ENCODE assay signal across 10 cellular contexts in the genomic region with DNA sequence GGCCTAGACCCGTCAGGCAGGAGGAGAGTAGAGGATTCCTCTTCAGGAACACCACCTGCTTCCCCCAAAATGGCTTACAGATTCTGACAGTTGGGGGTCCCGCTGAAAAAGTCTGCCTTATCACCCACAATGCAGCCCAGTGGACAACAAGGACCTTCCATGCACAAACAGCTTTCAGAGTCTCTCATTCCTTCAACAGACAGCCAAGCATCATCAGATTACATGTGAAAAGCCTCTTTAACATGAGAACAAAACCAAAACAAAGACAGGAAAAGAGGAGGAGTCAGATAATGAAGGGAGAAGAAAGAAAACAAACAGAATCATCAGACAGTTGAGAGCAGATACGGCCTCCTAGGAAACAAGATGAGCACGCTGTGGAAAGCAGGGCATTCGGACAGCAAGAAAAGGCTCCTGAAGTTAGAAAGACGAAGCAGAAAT. TPM values are rescaled to one million over a fixed set of nuclear protein-coding genes. Genes with fewer than 3 reads are reported as not detected.
A peak's percentile ranks its signal among the peaks of the same experiment; 100 is the strongest.
DNase-seq lines count a peak whose midpoint lies in the region; ATAC-seq, FAIRE-seq and TF ChIP-seq lines count a peak whose summit lies in the region.
"Had no signal": no experiment of that assay in that cellular context is flagged by ENCODE, and none has a peak within 500 bp of the region (broad histone marks: within the 10 kb centered on the region; RNA-seq: fewer than 3 reads in every experiment).

No MANE protein-coding gene starts in this region.

- peaks cover 36% of the 10 kb centered on the region for H3K4me1 Mint-ChIP-seq in T-helper 1 cell treated with Interleukin-12 subunit alpha and Interleukin-12 subunit beta and Interleukin-4 antibody, amounts not matched to agents 30 μg/mL and 1 μg/mL, for 36 hours (ENCODE audit: low read depth)

- H3K9me3 ChIP-seq in GM12878 (replicated peaks; ENCODE audit: control insufficient read depth, insufficient read depth, low read length) = no peaks in the 10 kb centered on the region

- RAD21 ChIA-PET in GM12878 (lab: Charles Lee; ENCODE audit: unreplicated experiment) = no interaction called here

- H3K4me1 ChIP-seq in GM12878 (ENCODE audit: control insufficient read depth, insufficient read depth, low read length) = peaks cover 3% of the 10 kb centered on the region; the same call in 1 of the 2 replicates

- TF ChIP-seq EP300 in GM12878 (IDR thresholded peaks at IDR 0.05; ENCODE audit: borderline replicate concordance in 1 of 2, control insufficient read depth in 1 of 2, low read depth in 2 of 2, low read length in 2 of 2) = no peak

- no peak for TF ChIP-seq CTCF in GM12878 (IDR thresholded peaks at IDR 0.05 in 2 of 3, conservative IDR thresholded peaks at IDR 0.05 in 1 of 3; ENCODE audit: control insufficient read depth in 2 of 3, extremely low read depth in 1 of 3, insufficient read depth in 1 of 3, low read depth in 3 of 3, low read length in 3 of 3)

- intact Hi-C loops in GM12878 (cut with micrococcal nuclease; ENCODE audit: unreplicated experiment) = no loop called here

- no peak for TF ChIP-seq RAD21 in GM12878 (IDR thresholded peaks at IDR 0.05; ENCODE audit: insufficient read depth, low read depth, low read length)

- H3K4me3 ChIP-seq in GM12878 = no peak overlapping the region

- SMC1A ChIA-PET in GM12878 (lab: Charles Lee; ENCODE audit: uncharacterized antibody, unreplicated experiment) = no interaction called here

- DNase-seq in T-helper 1 cell (no peak), GM12878 (ENCODE audit: low read depth, low spot score) (no peak), inferior parietal cortex (ENCODE audit: extremely low spot score) (peak; percentile 25), superior temporal gyrus (ENCODE audit: extremely low spot score) (peak; percentile 39), NCI-H524 treated with DMSO at 0.1 percent for 48 hours (lab: John Stamatoyannopoulos, UW) (no peak), SW 1271 (lab: John Stamatoyannopoulos, UW) (no peak)

- in situ Hi-C loops in GM12878 (cut with MboI) = no loop called here

- no peaks in the 10 kb centered on the region; the same call in none of the 2 replicates for H3K79me2 ChIP-seq in GM12878 (ENCODE audit: control insufficient read depth, insufficient read depth, low read length)

- H4K20me1 ChIP-seq in GM12878 (ENCODE audit: control insufficient read depth, insufficient read depth) = no peaks in the 10 kb centered on the region

- H3K27me3 ChIP-seq in GM12878 (replicated peaks in 1 of 2; ENCODE audit: control insufficient read depth in 2 of 2, insufficient read depth in 2 of 2, low read length in 1 of 2) = no peaks in the 10 kb centered on the region

- H3K36me3 Mint-ChIP-seq in T-helper 1 cell treated with Interleukin-12 subunit alpha and Interleukin-12 subunit beta and Interleukin-4 antibody, amounts not matched to agents 30 μg/mL and 1 μg/mL, for 36 hours (ENCODE audit: low read depth) = peaks cover 27% of the 10 kb centered on the region

- no peak overlapping the region for H3K4me2 ChIP-seq in GM12878 (ENCODE audit: control insufficient read depth, insufficient read depth)

- no peaks in the 10 kb centered on the region for H3K27me3 Mint-ChIP-seq in T-helper 1 cell treated with Interleukin-12 subunit alpha and Interleukin-12 subunit beta and Interleukin-4 antibody, amounts not matched to agents 30 μg/mL and 1 μg/mL, for 36 hours (ENCODE audit: low read depth)
- H3K27me3 Mint-ChIP-seq: memory B cell had no signal

- POLR2A ChIA-PET in GM12878 (lab: Charles Lee) = no interaction called here

- TF ChIP-seq POLR2A in GM12878 (IDR thresholded peaks at IDR 0.05; ENCODE audit: low read depth, low read length) = no peak

- H3K27ac ChIP-seq in GM12878 (ENCODE audit: control insufficient read depth, insufficient read depth) = no peak overlapping the region
- H3K27ac ChIP-seq: HL-60 had no signal

- no peak overlapping the region for H3K4me3 Mint-ChIP-seq in T-helper 1 cell treated with Interleukin-12 subunit alpha and Interleukin-12 subunit beta and Interleukin-4 antibody, amounts not matched to agents 30 μg/mL and 1 μg/mL, for 36 hours
- H3K4me3 Mint-ChIP-seq: memory B cell had no signal

- H3K9ac ChIP-seq in GM12878 (ENCODE audit: control insufficient read depth, insufficient read depth, low read length) = no peak overlapping the region

- BruUV-seq in GM12878 (replicated peaks; lab: Mats Ljungman, UMichigan) = TSS peak; percentile 25

- H3K36me3 ChIP-seq in GM12878 (ENCODE audit: control insufficient read depth in 2 of 2, insufficient read depth in 2 of 2, low read length in 1 of 2) = peaks cover 7 to 17% of the 10 kb centered on the region in 2 experiments

- H3K27ac Mint-ChIP-seq in T-helper 1 cell treated with Interleukin-12 subunit alpha and Interleukin-12 subunit beta and Interleukin-4 antibody, amounts not matched to agents 30 μg/mL and 1 μg/mL, for 36 hours = peak overlapping the region; percentile 76
- H3K27ac Mint-ChIP-seq: memory B cell had no signal

- H2AFZ ChIP-seq in GM12878 (ENCODE audit: control insufficient read depth, low read depth, low read length) = no peak overlapping the region

- no peak for ATAC-seq in GM12878
- ATAC-seq in GM21737 (IDR thresholded peaks at IDR 0.05; ENCODE audit: unreplicated experiment) = no peak

- no peak for FAIRE-seq in GM12878 (lab: Jason Lieb, UNC)

- 92% methylated on average over 6 of the region's 6 CpGs for WGBS in GM12878 (ENCODE audit: insufficient coverage, insufficient replicate concordance, low lambda C conversion rate, missing lambda C conversion rate)

- no peaks in the 10 kb centered on the region for H3K9me3 Mint-ChIP-seq in T-helper 1 cell treated with Interleukin-12 subunit alpha and Interleukin-12 subunit beta and Interleukin-4 antibody, amounts not matched to agents 30 μg/mL and 1 μg/mL, for 36 hours
- H3K9me3 Mint-ChIP-seq: memory B cell had no signal

- CTCF ChIA-PET in GM12878 (lab: Yijun Ruan, JAX) = no interaction called here

TF ChIP-seq in GM12878, 131 proteins besides CTCF, POLR2A, EP300 and RAD21 (continues in another document):
- TF ChIP-seq, protein P1, sequence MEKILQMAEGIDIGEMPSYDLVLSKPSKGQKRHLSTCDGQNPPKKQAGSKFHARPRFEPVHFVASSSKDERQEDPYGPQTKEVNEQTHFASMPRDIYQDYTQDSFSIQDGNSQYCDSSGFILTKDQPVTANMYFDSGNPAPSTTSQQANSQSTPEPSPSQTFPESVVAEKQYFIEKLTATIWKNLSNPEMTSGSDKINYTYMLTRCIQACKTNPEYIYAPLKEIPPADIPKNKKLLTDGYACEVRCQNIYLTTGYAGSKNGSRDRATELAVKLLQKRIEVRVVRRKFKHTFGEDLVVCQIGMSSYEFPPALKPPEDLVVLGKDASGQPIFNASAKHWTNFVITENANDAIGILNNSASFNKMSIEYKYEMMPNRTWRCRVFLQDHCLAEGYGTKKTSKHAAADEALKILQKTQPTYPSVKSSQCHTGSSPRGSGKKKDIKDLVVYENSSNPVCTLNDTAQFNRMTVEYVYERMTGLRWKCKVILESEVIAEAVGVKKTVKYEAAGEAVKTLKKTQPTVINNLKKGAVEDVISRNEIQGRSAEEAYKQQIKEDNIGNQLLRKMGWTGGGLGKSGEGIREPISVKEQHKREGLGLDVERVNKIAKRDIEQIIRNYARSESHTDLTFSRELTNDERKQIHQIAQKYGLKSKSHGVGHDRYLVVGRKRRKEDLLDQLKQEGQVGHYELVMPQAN (conservative IDR thresholded peaks at IDR 0.05) = no peak
- TF ChIP-seq BMI1 (IDR thresholded peaks at IDR 0.05; ENCODE audit: borderline replicate concordance) = no peak
- TF ChIP-seq ATF7 (IDR thresholded peaks at IDR 0.05; ENCODE audit: low read depth) = no peak
- no peak for TF ChIP-seq SMC3 (IDR thresholded peaks at IDR 0.05; ENCODE audit: borderline replicate concordance, low read length)
- no peak for TF ChIP-seq JUND (IDR thresholded peaks at IDR 0.05; ENCODE audit: low read depth, low read length)
- no peak for TF ChIP-seq ZSCAN29 (IDR thresholded peaks at IDR 0.05)

RNA-seq across cellular contexts. Expression of a gene that starts 18.3 kb away (rescaled TPM):
- 56.1 and 58.9 TPM in 2 replicates for total RNA-seq in GM12878 (2013; cell fraction: nucleolus; rRNA removed)
- total RNA-seq in GM12878 (2014; rRNA removed) = 22.1 and 36.4 TPM in 2 replicates
- total RNA-seq in GM12878 (2014; rRNA removed; fragmentation: Illumina TruSeq; extraction: Trizol) = 23.1 and 24.1 TPM in 2 replicates
- total RNA-seq in GM12878 (2021) = 34.0 and 40.5 TPM in 2 replicates
- polyA plus RNA-seq in GM12878 (2011; ENCODE audit: low read depth) = 11.3 TPM
- 51.2 and 52.0 TPM in 2 replicates for polyA plus RNA-seq in GM12878 (2011; rRNA removed)
- 42.0 and 53.8 TPM in 2 replicates for polyA plus RNA-seq in GM12878 (2011; cell fraction: cytosol; rRNA removed)
- 57.5 and 57.6 TPM in 2 replicates for polyA plus RNA-seq in GM12878 (2011; cell fraction: nucleus; rRNA removed)
- 15.9 and 20.2 TPM in 2 replicates for polyA plus RNA-seq in GM12878 (2012)
- polyA plus RNA-seq in GM12878 (2014; fragmentation: Illumina TruSeq; extraction: Trizol) = 33.3 and 36.3 TPM in 2 replicates
- 10 to 100 TPM in 1 of 2 experiments, 1 to 10 TPM in 1; 5.6 to 28.4 TPM for polyA plus RNA-seq in GM12878 (2014; fragmentation: Nextera tagmentation; extraction: Ambion mirVana)
- polyA plus RNA-seq in GM12878 (2014; rRNA removed) = 42.1 and 55.7 TPM in 2 replicates
- 10 to 100 TPM; 30.1 to 34.4 TPM for polyA plus RNA-seq in GM12878 (2016; fragmentation: Nextera tagmentation; extraction: Ambion mirVana)
- 75.6 and 102 TPM in 2 replicates for polyA minus RNA-seq in GM12878 (2011; rRNA and poly(A)+ RNA removed)
- 22.6 and 25.1 TPM in 2 replicates for polyA minus RNA-seq in GM12878 (2011; cell fraction: cytosol; rRNA and poly(A)+ RNA removed)
- 51.6 and 73.9 TPM in 2 replicates for polyA minus RNA-seq in GM12878 (2011; cell fraction: nucleus; rRNA and poly(A)+ RNA removed)

RNA-seq across cellular contexts. Expression of a gene that starts 18.6 kb away (rescaled TPM):
- total RNA-seq in GM12878 (2013; cell fraction: nucleolus; rRNA removed) = 119 and 148 TPM in 2 replicates
- total RNA-seq in GM12878 (2014; rRNA removed) (16.2 and 16.6 TPM in 2 replicates), GM12878 (2014; rRNA removed; fragmentation: Illumina TruSeq; extraction: Trizol) (11.1 and 11.3 TPM in 2 replicates), GM12878 (2021) (17.4 and 19.1 TPM in 2 replicates)
- polyA plus RNA-seq in GM12878 (2011; ENCODE audit: low read depth) = 9.1 TPM
- polyA plus RNA-seq in GM12878 (2011; rRNA removed) (17.2 and 22.2 TPM in 2 replicates), GM12878 (2014; fragmentation: Illumina TruSeq; extraction: Trizol) (12.9 and 13.7 TPM in 2 replicates), GM12878 (2014; fragmentation: Nextera tagmentation; extraction: Ambion mirVana) (1 to 10 TPM; 7.4 to 7.7 TPM), GM12878 (2014; rRNA removed) (17.5 and 19.6 TPM in 2 replicates), GM12878 (2016; fragmentation: Nextera tagmentation; extraction: Ambion mirVana) (10 to 100 TPM; 21.9 to 25.3 TPM)
- 14.6 and 16.6 TPM in 2 replicates for polyA plus RNA-seq in GM12878 (2011; cell fraction: cytosol; rRNA removed)
- polyA plus RNA-seq in GM12878 (2011; cell fraction: nucleus; rRNA removed) = 77.5 and 91.8 TPM in 2 replicates
- polyA plus RNA-seq in GM12878 (2012) = 9.3 and 13.7 TPM in 2 replicates
- 30.5 and 32.1 TPM in 2 replicates for polyA minus RNA-seq in GM12878 (2011; rRNA and poly(A)+ RNA removed)
- polyA minus RNA-seq in GM12878 (2011; cell fraction: cytosol; rRNA and poly(A)+ RNA removed) = 6.8 and 9.7 TPM in 2 replicates
- polyA minus RNA-seq in GM12878 (2011; cell fraction: nucleus; rRNA and poly(A)+ RNA removed) = 41.6 and 48.5 TPM in 2 replicates

Comparison
In these comparisons a context has a peak if more than half of its experiments do, and no peak if none do; other contexts are left out.
1. DNase-seq: peak in inferior parietal cortex (single experiment) and superior temporal gyrus (single experiment); none in T-helper 1 cell (0 of 5), GM12878 (single experiment), NCI-H524 treated with DMSO at 0.1 percent for 48 hours (single experiment) and SW 1271 (0 of 2).